Comparison of ENCODE assay signal across 15 cellular contexts in the genomic region with DNA sequence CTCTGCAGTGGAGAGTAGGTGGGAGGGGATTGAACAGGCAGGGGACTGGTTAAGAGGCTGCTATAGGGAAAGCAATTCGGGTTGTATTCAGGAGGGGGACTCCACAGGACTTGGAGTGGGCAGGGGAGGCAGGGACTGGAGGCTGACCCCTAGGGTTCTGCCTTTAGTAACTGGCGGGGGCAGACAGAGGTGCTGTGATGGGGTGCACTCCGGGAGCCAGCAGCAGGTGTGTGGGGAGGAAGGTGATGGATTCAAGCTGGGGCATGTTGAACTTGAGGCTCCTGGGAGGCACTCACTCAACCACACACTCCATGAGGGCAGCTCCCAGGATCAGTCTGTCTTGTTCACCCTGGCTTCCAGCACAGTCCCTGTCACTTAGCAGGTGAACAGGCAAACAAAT. TPM values are rescaled to one million over a fixed set of nuclear protein-coding genes. Genes with fewer than 3 reads are reported as not detected.
DNase-seq lines count a peak whose midpoint lies in the region; ATAC-seq and TF ChIP-seq lines count a peak whose summit lies in the region.
"Had no signal": no experiment of that assay in that cellular context is flagged by ENCODE, and none has a peak within 500 bp of the region (broad histone marks: within the 10 kb centered on the region; RNA-seq: fewer than 3 reads in every experiment).

No MANE protein-coding gene starts in this region.

- TF ChIP-seq CTCF in progenitor cell of endocrine pancreas (IDR thresholded peaks at IDR 0.05; ENCODE audit: unreplicated experiment) = no peak

- H3K27me3 Mint-ChIP-seq in activated CD4-positive, alpha-beta T cell treated with anti-CD3 and anti-CD28 coated beads for 36 hours = no peaks in the 10 kb centered on the region
- no peaks in the 10 kb centered on the region for H3K27me3 Mint-ChIP-seq in IgD-negative memory B cell
- H3K27me3 Mint-ChIP-seq in effector memory CD8-positive, alpha-beta T cell = no peaks in the 10 kb centered on the region
- peaks cover 8% of the 10 kb centered on the region for H3K27me3 Mint-ChIP-seq in progenitor cell of endocrine pancreas

- no peaks in the 10 kb centered on the region for H3K36me3 Mint-ChIP-seq in activated CD4-positive, alpha-beta T cell treated with anti-CD3 and anti-CD28 coated beads for 36 hours (ENCODE audit: low read depth)
- H3K36me3 Mint-ChIP-seq in IgD-negative memory B cell (no peaks in the 10 kb centered on the region), progenitor cell of endocrine pancreas (ENCODE audit: insufficient read depth) (peaks cover 3% of the 10 kb centered on the region)
- H3K36me3 Mint-ChIP-seq in effector memory CD8-positive, alpha-beta T cell (ENCODE audit: insufficient read depth) = no peaks in the 10 kb centered on the region

- no peak overlapping the region for H3K27ac Mint-ChIP-seq in activated CD4-positive, alpha-beta T cell treated with anti-CD3 and anti-CD28 coated beads for 36 hours
- H3K27ac Mint-ChIP-seq in IgD-negative memory B cell (peak overlapping the region in 2 of 3 donors; percentile 37 to 54), progenitor cell of endocrine pancreas (no peak overlapping the region)
- peak overlapping the region in 1 of 2 donors; percentile 77 for H3K27ac Mint-ChIP-seq in effector memory CD8-positive, alpha-beta T cell

- CTCF ChIA-PET in activated CD4-positive, alpha-beta T cell treated with anti-CD3 and anti-CD28 coated beads for 36 hours (lab: Charles Lee) = interaction anchor here (0.6 to 4.9 kb wide), 8 partner anchors 11 to 184 kb away, joined by 3 to 49 read pairs (median 6); a partner anchor contains a TSS

- peaks cover 6% of the 10 kb centered on the region for H3K4me1 Mint-ChIP-seq in activated CD4-positive, alpha-beta T cell treated with anti-CD3 and anti-CD28 coated beads for 36 hours
- H3K4me1 Mint-ChIP-seq in IgD-negative memory B cell = peaks cover 1 to 8% (median 4%) of the 10 kb centered on the region in 3 donors
- peaks cover 0 to 9% of the 10 kb centered on the region in 2 donors for H3K4me1 Mint-ChIP-seq in effector memory CD8-positive, alpha-beta T cell (ENCODE audit: low read depth in 2 of 2)
- H3K4me1 Mint-ChIP-seq in progenitor cell of endocrine pancreas (ENCODE audit: low read depth) = no peaks in the 10 kb centered on the region

- ATAC-seq in activated CD4-positive, alpha-beta T cell treated with anti-CD3 and anti-CD28 coated beads for 36 hours = no peak
- ATAC-seq in effector memory CD8-positive, alpha-beta T cell (replicated peaks) = no peak
- no peak for ATAC-seq in GM21619 (IDR thresholded peaks at IDR 0.05; ENCODE audit: unreplicated experiment)

- POLR2A ChIA-PET in activated CD4-positive, alpha-beta T cell treated with anti-CD3 and anti-CD28 coated beads for 36 hours (lab: Charles Lee) = interaction anchor here (0.6 to 3.5 kb wide), 3 partner anchors 24 to 69 kb away, joined by 3 to 24 read pairs (median 3); a partner anchor contains a TSS

- no peak for DNase-seq in activated CD4-positive, alpha-beta T cell treated with anti-CD3 and anti-CD28 coated beads for 36 hours
- DNase-seq in activated CD4-positive, alpha-beta T cell treated with anti-CD3 and anti-CD28 coated beads for 48 hours = no peak
- DNase-seq in effector memory CD8-positive, alpha-beta T cell = no peak
- DNase-seq in progenitor cell of endocrine pancreas (ENCODE audit: low spot score, unreplicated experiment) = no peak
- DNase-seq in NAMALWA (ENCODE audit: low spot score) = no peak
- no peak for DNase-seq in NCI-H1105 (lab: John Stamatoyannopoulos, UW)
- DNase-seq: NCI-H1930, PC-3, right cardiac atrium, upper lobe of right lung had no signal

- peak overlapping the region; percentile 30 for H3K4me3 Mint-ChIP-seq in activated CD4-positive, alpha-beta T cell treated with anti-CD3 and anti-CD28 coated beads for 36 hours
- peak overlapping the region; percentile 21 to 89 (median 52) for H3K4me3 Mint-ChIP-seq in IgD-negative memory B cell
- peak overlapping the region; percentile 34 to 67 for H3K4me3 Mint-ChIP-seq in effector memory CD8-positive, alpha-beta T cell
- H3K4me3 Mint-ChIP-seq in progenitor cell of endocrine pancreas (ENCODE audit: low read depth) = peak overlapping the region; percentile 49

- H3K9me3 Mint-ChIP-seq in activated CD4-positive, alpha-beta T cell treated with anti-CD3 and anti-CD28 coated beads for 36 hours (ENCODE audit: low read depth) = no peaks in the 10 kb centered on the region
- H3K9me3 Mint-ChIP-seq in IgD-negative memory B cell (no peaks in the 10 kb centered on the region), progenitor cell of endocrine pancreas (ENCODE audit: low read depth) (no peaks in the 10 kb centered on the region)
- no peaks in the 10 kb centered on the region for H3K9me3 Mint-ChIP-seq in effector memory CD8-positive, alpha-beta T cell

- intact Hi-C loops in activated CD4-positive, alpha-beta T cell treated with anti-CD3 and anti-CD28 coated beads for 36 hours (cut with DNase I, micrococcal nuclease) = no loop called here

RNA-seq across cellular contexts. Expression of a gene that starts 12.5 kb away (rescaled TPM):
- total RNA-seq in activated CD4-positive, alpha-beta T cell treated with anti-CD3 and anti-CD28 coated beads for 36 hours = 1 to 10 TPM; 2.1 to 2.2 TPM
- 0.35 TPM for polyA plus RNA-seq in IgD-negative memory B cell
- 7.9 and 11.0 TPM in 2 replicates for total RNA-seq in progenitor cell of endocrine pancreas

RNA-seq across cellular contexts. Expression of a gene that starts 32.4 kb away (rescaled TPM):
- 1,000 to 10,000 TPM; 2,842 to 4,727 TPM for total RNA-seq in activated CD4-positive, alpha-beta T cell treated with anti-CD3 and anti-CD28 coated beads for 36 hours
- polyA plus RNA-seq in IgD-negative memory B cell = 3,703 TPM
- total RNA-seq in progenitor cell of endocrine pancreas = 1,626 and 1,662 TPM in 2 replicates

RNA-seq across cellular contexts. Expression of a gene that starts 49.9 kb away (rescaled TPM):
- not detected for total RNA-seq in activated CD4-positive, alpha-beta T cell treated with anti-CD3 and anti-CD28 coated beads for 36 hours
- 0.65 TPM for polyA plus RNA-seq in IgD-negative memory B cell
- 0.36 TPM in 1 of 2 replicates, not detected in the other for total RNA-seq in progenitor cell of endocrine pancreas
- total RNA-seq: A172, chondrocyte, HT1080, upper lobe of right lung had no signal

Comparison
In these comparisons a context has a peak if more than half of its experiments do, and no peak if none do; other contexts are left out.
1. H3K27ac Mint-ChIP-seq: peak in IgD-negative memory B cell (2 of 3); none in activated CD4-positive, alpha-beta T cell treated with anti-CD3 and anti-CD28 coated beads for 36 hours (single experiment) and progenitor cell of endocrine pancreas (single experiment).
2. Peak in every context shown above with its lines, with median percentiles within 50 percentile points of each other: H3K4me3 Mint-ChIP-seq.